8 cellular contexts compared by ENCODE assay signal in the genomic region with DNA sequence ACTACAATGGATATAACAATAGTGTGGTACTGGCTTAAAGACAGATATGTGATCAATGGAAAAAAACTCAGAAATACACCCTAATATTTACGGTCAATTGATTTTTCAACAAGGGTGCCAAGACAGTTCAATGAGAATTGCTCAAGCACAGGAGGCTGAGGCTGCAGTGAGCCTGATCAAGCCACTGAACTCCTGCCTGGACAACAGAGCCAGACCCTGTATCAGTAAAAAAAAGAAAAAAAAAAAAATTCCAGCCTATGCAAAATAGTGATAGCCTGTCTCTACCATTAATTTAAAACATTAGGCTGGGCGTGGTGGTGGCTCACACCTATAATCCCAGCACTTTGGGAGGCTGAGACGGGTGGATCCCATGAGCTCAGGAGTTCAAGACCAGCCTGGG.
"Had no signal": no experiment of that assay in that cellular context is flagged by ENCODE, and none has a peak within 500 bp of the region (broad histone marks: within the 10 kb centered on the region; RNA-seq: fewer than 3 reads in every experiment).

No MANE protein-coding gene starts in this region.

- FAIRE-seq: G401.6, GM12878, GM12891, GM12892, GM18507, GM19239 had no signal

- H3K4me3 ChIP-seq: GM12878 had no signal

- ATAC-seq: GM12878 had no signal

- DNase-seq: GDM1, GF-D8 had no signal
